ENCODE assay signal across 8 cellular contexts in genomic region chr6:151324079-151324825, GRCh38.
A peak's percentile ranks its signal among the peaks of the same experiment; 100 is the strongest.
DNase-seq lines count a peak whose midpoint lies in the region; ATAC-seq and TF ChIP-seq lines count a peak whose summit lies in the region.

No MANE protein-coding gene starts in this region.

- no peaks in the 10 kb centered on the region for H3K9me3 ChIP-seq in HEK293 (ENCODE audit: control insufficient read depth, insufficient read depth, low read depth, low read length)

- H3K36me3 Mint-ChIP-seq in T-helper 2 cell treated with Interferon-gamma antibody and Interleukin-4, amounts not matched to agents 5 μg/mL and 100 μg/mL, for 36 hours (ENCODE audit: low read depth) = no peaks in the 10 kb centered on the region

- peak overlapping the region; percentile 5 for H3K4me3 Mint-ChIP-seq in T-helper 2 cell treated with Interferon-gamma antibody and Interleukin-4, amounts not matched to agents 5 μg/mL and 100 μg/mL, for 36 hours

- no peak overlapping the region for H3K4me3 ChIP-seq in HEK293 (ENCODE audit: low read depth, low read length)

- peak; percentile 90 for ATAC-seq in sciatic nerve
- ATAC-seq in HG03565 (IDR thresholded peaks at IDR 0.05; ENCODE audit: unreplicated experiment) = no peak

- peaks cover 20% of the 10 kb centered on the region for H3K4me1 Mint-ChIP-seq in T-helper 2 cell treated with Interferon-gamma antibody and Interleukin-4, amounts not matched to agents 5 μg/mL and 100 μg/mL, for 36 hours (ENCODE audit: low read depth)

- CTCF ChIA-PET in HEK293 (lab: Yijun Ruan, JAX) = interaction anchor here (0.5 to 16.8 kb wide), 92 partner anchors 11 to 1132 kb away, joined by 3 to 512 read pairs (median 5); partner anchors contain the start of genes AKAP12 and MTHFD1L

- DNase-seq in DMS79 (lab: John Stamatoyannopoulos, UW) = peak; percentile 65
- DNase-seq in NCI-H146 treated with DMSO at 0.1 percent for 48 hours (lab: John Stamatoyannopoulos, UW; ENCODE audit: unreplicated experiment) = peak; percentile 80
- peak; percentile 59 for DNase-seq in T-helper 2 cell treated with Interferon-gamma antibody and Interleukin-4, amounts not matched to agents 5 μg/mL and 100 μg/mL, for 36 hours (ENCODE audit: low spot score)
- peak in 57 of 58 donors; percentile 20 to 87 (median 65) for DNase-seq in anterior cingulate cortex (lab: John Stamatoyannopoulos, UW)
- DNase-seq in hepatic stellate cell (ENCODE audit: low spot score) = peak; percentile 73
- DNase-seq in sciatic nerve (ENCODE audit: low spot score) = peak; percentile 92

- no peak overlapping the region for H3K27ac ChIP-seq in HEK293 (ENCODE audit: extremely low read depth, low read depth, low read length)

- POLR2A ChIA-PET in HEK293 (lab: Yijun Ruan, JAX) = interaction anchor here (0.5 to 2.3 kb wide), 5 partner anchors 11 to 506 kb away, joined by 3 to 25 read pairs (median 7); no protein-coding TSS in a partner anchor

- peaks cover 32% of the 10 kb centered on the region for H3K27me3 Mint-ChIP-seq in T-helper 2 cell treated with Interferon-gamma antibody and Interleukin-4, amounts not matched to agents 5 μg/mL and 100 μg/mL, for 36 hours (ENCODE audit: low read depth)

- no peak overlapping the region for H3K27ac Mint-ChIP-seq in T-helper 2 cell treated with Interferon-gamma antibody and Interleukin-4, amounts not matched to agents 5 μg/mL and 100 μg/mL, for 36 hours

- peak; percentile 91 for TF ChIP-seq CTCF in HEK293 (tag by site-specific recombination; IDR thresholded peaks at IDR 0.05)

- no peaks in the 10 kb centered on the region for H3K9me3 Mint-ChIP-seq in T-helper 2 cell treated with Interferon-gamma antibody and Interleukin-4, amounts not matched to agents 5 μg/mL and 100 μg/mL, for 36 hours

- no peaks in the 10 kb centered on the region for H3K36me3 ChIP-seq in HEK293 (ENCODE audit: control insufficient read depth in 2 of 2, insufficient read depth in 1 of 2, low read length in 2 of 2)

- intact Hi-C loops in sciatic nerve (cut with DNase I) = loop anchor here (5.0 to 10.0 kb wide), 2 partner anchors 309 to 432 kb away; no protein-coding TSS in a partner anchor

- H3K4me1 ChIP-seq in HEK293 (ENCODE audit: control insufficient read depth, insufficient read depth, low read length) = no peaks in the 10 kb centered on the region

TF ChIP-seq in HEK293, 187 proteins besides CTCF, POLR2A, EP300 and RAD21 (continues in another document):
- TF ChIP-seq EGR2 (tag by site-specific recombination; IDR thresholded peaks at IDR 0.05; ENCODE audit: low read depth) (peak; percentile 21; the same call in 1 of the 2 replicates), ZNF664 (tag by site-specific recombination; IDR thresholded peaks at IDR 0.05) (no peak), ZNF24 (tag by site-specific recombination; IDR thresholded peaks at IDR 0.05) (peak; percentile 60; the same call in 1 of the 2 replicates), ZBTB6 (tag by site-specific recombination; IDR thresholded peaks at IDR 0.05) (no peak), ZNF561 (tag by site-specific recombination; IDR thresholded peaks at IDR 0.05; ENCODE audit: borderline replicate concordance) (no peak), YY2 (tag by site-specific recombination; IDR thresholded peaks at IDR 0.05) (no peak), PRDM6 (tag by site-specific recombination; IDR thresholded peaks at IDR 0.05) (no peak), KLF8 (tag by site-specific recombination; IDR thresholded peaks at IDR 0.05) (peak; percentile 42; the same call in 1 of the 2 replicates), ZNF830 (tag by site-specific recombination; IDR thresholded peaks at IDR 0.05; ENCODE audit: low read depth) (no peak), ZNF704 (tag by site-specific recombination; IDR thresholded peaks at IDR 0.05) (no peak), ZNF394 (tag by site-specific recombination; IDR thresholded peaks at IDR 0.05; ENCODE audit: borderline replicate concordance) (peak; percentile 54; the same call in 1 of the 2 replicates), FEZF1 (tag by site-specific recombination; IDR thresholded peaks at IDR 0.05) (no peak), ZNF501 (tag by site-specific recombination; IDR thresholded peaks at IDR 0.05) (peak; percentile 46; the same call in 1 of the 2 replicates), KLF16 (tag by site-specific recombination; IDR thresholded peaks at IDR 0.05) (no peak), GLIS1 (tag by site-specific recombination; IDR thresholded peaks at IDR 0.05) (no peak), ZFP69B (tag by site-specific recombination; IDR thresholded peaks at IDR 0.05) (0 out of 2 replicates have a peak, but pooled peaks have one; percentile 54), TRIM28 (IDR thresholded peaks at IDR 0.05; ENCODE audit: borderline replicate concordance, low read length) (peak; percentile 74), ZNF354C (tag by site-specific recombination; IDR thresholded peaks at IDR 0.05; ENCODE audit: borderline replicate concordance, low read depth) (no peak), ZNF423 (tag by site-specific recombination; IDR thresholded peaks at IDR 0.05) (no peak), ZBTB20 (tag by site-specific recombination; IDR thresholded peaks at IDR 0.05) (no peak; the same call in 1 of the 2 replicates), AEBP2 (tag by site-specific recombination; IDR thresholded peaks at IDR 0.05; ENCODE audit: borderline replicate concordance) (no peak), ZBTB17 (tag by site-specific recombination; IDR thresholded peaks at IDR 0.05) (peak; percentile 84), GLI2 (tag by site-specific recombination; IDR thresholded peaks at IDR 0.05; ENCODE audit: borderline replicate concordance, low read depth) (no peak), ZNF148 (tag by site-specific recombination; IDR thresholded peaks at IDR 0.05; ENCODE audit: borderline replicate concordance) (no peak), ZNF660 (tag by site-specific recombination; IDR thresholded peaks at IDR 0.05) (peak; percentile 87), WT1 (tag by site-specific recombination; IDR thresholded peaks at IDR 0.05) (no peak)
